ENCODE assay signal across 8 cellular contexts in genomic region chr16:24729967-24730815, GRCh38. TPM values are rescaled to one million over a fixed set of nuclear protein-coding genes. Genes with fewer than 3 reads are reported as not detected.
DNase-seq lines count a peak whose midpoint lies in the region; ATAC-seq and TF ChIP-seq lines count a peak whose summit lies in the region.

No MANE protein-coding gene starts in this region.

- H3K27ac ChIP-seq in C4-2B (peak overlapping the region; percentile 93), rectal smooth muscle tissue (ENCODE audit: low read depth, low read length) (peak overlapping the region; percentile 98)

- H3K9me3 Mint-ChIP-seq in activated naive CD4-positive, alpha-beta T cell treated with anti-CD3 and anti-CD28 coated beads, Interleukin-2, amount 50 U/mL, for 24 hours, result no peaks in the 10 kb centered on the region

- H3K4me3 ChIP-seq in NT2/D1 (ENCODE audit: insufficient read length, low read depth) (peak overlapping the region; percentile 69), rectal smooth muscle tissue (ENCODE audit: low read length) (peak overlapping the region; percentile 95)

- H3K27me3 ChIP-seq in NT2/D1 (ENCODE audit: insufficient read depth, insufficient read length) (no peaks in the 10 kb centered on the region), rectal smooth muscle tissue (ENCODE audit: control insufficient read depth, insufficient read depth, low read length) (no peaks in the 10 kb centered on the region)

- no peaks in the 10 kb centered on the region for H3K4me1 ChIP-seq in NT2/D1 (ENCODE audit: insufficient read depth, insufficient read length)
- peaks cover 25% of the 10 kb centered on the region for H3K4me1 ChIP-seq in rectal smooth muscle tissue (ENCODE audit: control insufficient read depth, insufficient read depth, low read length)

- H3K36me3 ChIP-seq in NT2/D1 (ENCODE audit: insufficient read depth, insufficient read length, low read length) (peaks cover 38% of the 10 kb centered on the region), rectal smooth muscle tissue (ENCODE audit: control insufficient read depth, insufficient read depth, low read length) (no peaks in the 10 kb centered on the region)

- H3K9ac ChIP-seq in NT2/D1 (ENCODE audit: insufficient read length, low read depth), result peak overlapping the region; percentile 85
- H3K9ac ChIP-seq in rectal smooth muscle tissue (ENCODE audit: low read length), result peak overlapping the region; percentile 80

- H3K4me1 Mint-ChIP-seq in activated naive CD4-positive, alpha-beta T cell treated with anti-CD3 and anti-CD28 coated beads, Interleukin-2, amount 50 U/mL, for 24 hours, result peaks cover 64% of the 10 kb centered on the region

- DNase-seq in NT2/D1 (ENCODE audit: low read depth, low spot score), result no peak
- DNase-seq in left cardiac atrium, result peak; percentile 33
- no peak for DNase-seq in DMS153 (lab: John Stamatoyannopoulos, UW)
- DNase-seq in SK-N-DZ (ENCODE audit: low spot score), result no peak

- H3K27me3 Mint-ChIP-seq in activated naive CD4-positive, alpha-beta T cell treated with anti-CD3 and anti-CD28 coated beads, Interleukin-2, amount 50 U/mL, for 24 hours, result no peaks in the 10 kb centered on the region

- H3K4me3 Mint-ChIP-seq in activated naive CD4-positive, alpha-beta T cell treated with anti-CD3 and anti-CD28 coated beads, Interleukin-2, amount 50 U/mL, for 24 hours, result peak overlapping the region; percentile 98

- peak overlapping the region; percentile 100 for H3K27ac Mint-ChIP-seq in activated naive CD4-positive, alpha-beta T cell treated with anti-CD3 and anti-CD28 coated beads, Interleukin-2, amount 50 U/mL, for 24 hours

- peaks cover 15% of the 10 kb centered on the region for H3K36me3 Mint-ChIP-seq in activated naive CD4-positive, alpha-beta T cell treated with anti-CD3 and anti-CD28 coated beads, Interleukin-2, amount 50 U/mL, for 24 hours

- H3K9me3 ChIP-seq in NT2/D1 (ENCODE audit: insufficient read depth, low read length), result no peaks in the 10 kb centered on the region

- ATAC-seq in GM21423 (IDR thresholded peaks at IDR 0.05; ENCODE audit: unreplicated experiment) (peak; percentile 28), left cardiac atrium (no peak)

- intact Hi-C loops in left cardiac atrium (cut with DNase I), result loop anchor here in 1 of 2 donors (10.0 kb wide), 1 partner anchor 185 kb away; no protein-coding TSS in a partner anchor

- TF ChIP-seq CTCF in C4-2B (conservative IDR thresholded peaks at IDR 0.05), result no peak

RNA-seq across cellular contexts. Expression of gene TNRC6A, which starts 0.7 kb away (rescaled TPM):
- total RNA-seq in left cardiac atrium, result 10 to 100 TPM; 31.5 to 31.9 TPM
- polyA plus RNA-seq in SK-N-DZ (2014; cell fraction: cytosol; rRNA removed), result 15.3 and 16.9 TPM in 2 replicates
- polyA plus RNA-seq in SK-N-DZ (2014; cell fraction: nucleus; rRNA removed), result 30.2 and 63.3 TPM in 2 replicates
